Comparison of ENCODE assay signal across 20 cellular contexts in the genomic region with DNA sequence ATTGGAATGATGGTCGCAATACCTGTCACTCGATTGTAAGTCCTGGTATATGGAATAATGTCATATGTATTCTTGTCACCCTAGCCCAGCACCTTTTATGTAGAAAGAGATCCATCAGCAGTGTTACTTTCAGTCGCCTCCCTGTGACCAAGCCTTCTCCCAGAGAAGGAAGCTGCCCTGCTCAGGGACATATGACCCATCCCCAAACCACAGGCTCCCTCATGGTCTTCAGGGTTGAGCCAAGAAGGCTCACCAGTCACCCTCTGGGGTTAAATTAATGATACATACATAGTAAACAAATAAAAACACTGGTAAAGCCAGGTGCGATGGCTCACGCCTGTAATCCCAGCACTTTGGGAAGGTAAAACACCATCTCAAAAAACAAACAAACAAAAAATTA.
"Had no signal": no experiment of that assay in that cellular context is flagged by ENCODE, and none has a peak within 500 bp of the region (broad histone marks: within the 10 kb centered on the region; RNA-seq: fewer than 3 reads in every experiment).

No MANE protein-coding gene starts in this region.

- H3K27ac Mint-ChIP-seq: endodermal cell; natural killer cell; T-helper 2 cell treated with Interferon-gamma antibody and Interleukin-4, amounts not matched to agents 5 μg/mL and 100 μg/mL, for 36 hours had no signal

- H3K4me3 Mint-ChIP-seq: endodermal cell; natural killer cell; T-helper 2 cell treated with Interferon-gamma antibody and Interleukin-4, amounts not matched to agents 5 μg/mL and 100 μg/mL, for 36 hours had no signal

- H3K36me3 ChIP-seq: gastroesophageal sphincter, right lobe of liver, stomach, upper lobe of left lung had no signal

- H3K36me3 Mint-ChIP-seq: natural killer cell had no signal

- H3K4me1 ChIP-seq: testis had no signal

- H3K27ac ChIP-seq: dorsolateral prefrontal cortex, gastroesophageal sphincter, right lobe of liver, testis, upper lobe of left lung had no signal

- ATAC-seq: activated CD4-positive, CD25-positive, alpha-beta regulatory T cell treated with anti-CD3 and anti-CD28 coated beads, Interleukin-2, amount 50 U/mL, for 24 hours; gastroesophageal sphincter; left lobe of liver; natural killer cell; right lobe of liver had no signal

- H3K9me3 ChIP-seq: gastroesophageal sphincter, right lobe of liver, stomach, testis, upper lobe of left lung had no signal

- DNase-seq: activated CD4-positive, alpha-beta T cell treated with anti-CD3 and anti-CD28 coated beads, Interleukin-2, amount 50 U/mL, for 4 hours; activated naive CD4-positive, alpha-beta T cell; activated T-cell treated with anti-CD3 and anti-CD28 coated beads for 4 hours; aorta; dorsolateral prefrontal cortex; endodermal cell; mammary epithelial cell; natural killer cell; posterior cingulate gyrus; stimulated activated CD4-positive, alpha-beta T cell treated with anti-CD3 and anti-CD28 coated beads, Interleukin-1b, Interleukin-23, amount 100 ng/mL, for 48 hours; stomach; SW 1271; testis; upper lobe of left lung had no signal

- FAIRE-seq: keratinocyte had no signal

- H3K4me3 ChIP-seq: dorsolateral prefrontal cortex, gastroesophageal sphincter, right lobe of liver, stomach, testis, upper lobe of left lung had no signal

- H3K27me3 ChIP-seq: gastroesophageal sphincter, right lobe of liver, testis, upper lobe of left lung had no signal

- H3K9me3 Mint-ChIP-seq: endodermal cell; natural killer cell; T-helper 2 cell treated with Interferon-gamma antibody and Interleukin-4, amounts not matched to agents 5 μg/mL and 100 μg/mL, for 36 hours had no signal
